Comparison of ENCODE assay signal across 1 cellular context in the genomic region with DNA sequence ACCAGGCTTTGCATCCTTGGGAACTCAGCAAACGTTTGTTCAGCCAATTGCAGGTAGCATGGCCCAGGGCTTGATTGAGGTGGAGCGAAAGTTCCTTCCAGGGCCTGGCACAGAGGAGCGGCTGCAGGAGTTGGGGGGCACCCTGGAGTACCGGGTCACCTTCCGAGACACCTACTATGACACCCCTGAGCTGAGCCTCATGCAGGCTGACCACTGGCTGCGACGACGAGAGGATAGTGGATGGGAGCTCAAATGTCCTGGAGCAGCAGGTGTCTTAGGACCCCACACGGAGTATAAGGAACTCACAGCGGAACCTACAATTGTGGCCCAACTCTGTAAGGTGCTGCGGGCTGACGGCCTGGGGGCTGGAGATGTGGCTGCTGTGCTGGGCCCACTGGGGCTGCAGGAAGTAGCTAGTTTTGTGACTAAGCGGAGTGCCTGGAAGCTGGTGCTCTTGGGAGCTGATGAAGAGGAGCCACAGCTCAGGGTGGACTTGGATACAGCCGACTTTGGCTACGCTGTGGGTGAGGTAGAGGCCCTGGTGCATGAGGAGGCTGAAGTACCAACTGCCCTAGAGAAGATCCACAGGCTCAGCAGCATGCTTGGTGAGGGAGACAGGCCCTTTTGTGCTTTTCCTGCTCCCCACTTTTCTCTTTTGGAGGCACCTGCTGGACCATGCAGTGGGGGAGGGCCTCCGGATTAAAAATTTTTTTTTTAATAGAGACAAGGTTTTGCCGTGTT.
TF ChIP-seq lines count a peak whose summit lies in the region.

No MANE protein-coding gene starts in this region.

TF ChIP-seq in H1, 55 proteins besides CTCF, POLR2A, EP300 and RAD21:
- TF ChIP-seq CREB1 (IDR thresholded peaks at IDR 0.05) (no peak), POLR2AphosphoS5 (IDR thresholded peaks at IDR 0.05; ENCODE audit: low read depth, low read length) (0 out of 2 replicates have a peak, but pooled peaks have one; percentile 40)
